ENCODE assay signal across 24 cellular contexts in genomic region chr18:35182151-35182550, GRCh38. TPM values are rescaled to one million over a fixed set of nuclear protein-coding genes. Genes with fewer than 3 reads are reported as not detected.
DNase-seq lines count a peak whose midpoint lies in the region; ATAC-seq and TF ChIP-seq lines count a peak whose summit lies in the region.
"Had no signal": no experiment of that assay in that cellular context is flagged by ENCODE, and none has a peak within 500 bp of the region (broad histone marks: within the 10 kb centered on the region; RNA-seq: fewer than 3 reads in every experiment).

No MANE protein-coding gene starts in this region.

- H3K27ac Mint-ChIP-seq in neural crest cell (ENCODE audit: unreplicated experiment): peak overlapping the region; percentile 25
- H3K27ac Mint-ChIP-seq: CD14-positive monocyte had no signal

- TF ChIP-seq CTCF in neural crest cell (conservative IDR thresholded peaks at IDR 0.05) (no peak), GM13976 (IDR thresholded peaks at IDR 0.05; ENCODE audit: borderline replicate concordance, control extremely low read depth, extremely low read depth, insufficient read depth, missing control alignments) (no peak)

- DNase-seq in EH (ENCODE audit: low read depth) (peak; percentile 16), Karpas-422 (peak; percentile 40), neural crest cell (ENCODE audit: low read depth, low spot score) (no peak), GM13976 (ENCODE audit: low spot score) (no peak), OCI-M1 (lab: John Stamatoyannopoulos, UW) (no peak)
- DNase-seq in activated effector memory CD4-positive, alpha-beta T cell treated with Interleukin-2 at 50 U/mL for 16 hours: no peak
- DNase-seq: BE2C; CD8-positive, alpha-beta memory T cell; DMS79 treated with DMSO at 0.1 percent for 48 hours; MV-4-11; NCI-H1105 treated with DMSO at 0.1 percent for 48 hours; NCI-H146; NCI-H1930; NCI-H2107; NCI-H524 treated with DMSO at 0.1 percent for 48 hours; NCI-H774; PC-9; SJCRH30 had no signal

- no peaks in the 10 kb centered on the region for H3K9me3 Mint-ChIP-seq in neural crest cell
- H3K9me3 Mint-ChIP-seq: CD14-positive monocyte; CD8-positive, alpha-beta memory T cell had no signal

- H3K4me3 ChIP-seq in Karpas-422 (ENCODE audit: low read length): no peak overlapping the region
- H3K4me3 ChIP-seq: A549, PC-9, SJCRH30 had no signal

- H3K9me3 ChIP-seq in Karpas-422 (ENCODE audit: low read length): no peaks in the 10 kb centered on the region
- H3K9me3 ChIP-seq: A549, BE2C, SJCRH30 had no signal

- H2AFZ ChIP-seq in Karpas-422 (ENCODE audit: low read length): no peak overlapping the region
- H2AFZ ChIP-seq: PC-9 had no signal

- H3K27ac ChIP-seq in Karpas-422 (ENCODE audit: low read length): peak overlapping the region; percentile 97
- H3K27ac ChIP-seq: A549, PC-9, SJCRH30 had no signal

- no peaks in the 10 kb centered on the region for H3K4me1 Mint-ChIP-seq in neural crest cell
- H3K4me1 Mint-ChIP-seq: CD14-positive monocyte; CD8-positive, alpha-beta memory T cell had no signal

- H3K9ac ChIP-seq in Karpas-422 (ENCODE audit: low read length): 0 out of 2 replicates have a peak overlapping the region, but pooled peaks have one; percentile 35

- H3K27me3 ChIP-seq in Karpas-422 (ENCODE audit: low read length): no peaks in the 10 kb centered on the region
- H3K27me3 ChIP-seq: BE2C, SJCRH30 had no signal

- H4K20me1 ChIP-seq in Karpas-422 (ENCODE audit: insufficient read depth, low read depth, low read length): no peaks in the 10 kb centered on the region

- H3K9me2 ChIP-seq in Karpas-422 (replicated peaks; ENCODE audit: insufficient read depth, low read length): no peaks in the 10 kb centered on the region

- no peak overlapping the region for H3K4me2 ChIP-seq in Karpas-422 (ENCODE audit: low read depth, low read length, poor library complexity, severe bottlenecking)
- H3K4me2 ChIP-seq: A549, PC-9 had no signal

- no peak for ATAC-seq in GM21717 (IDR thresholded peaks at IDR 0.05; ENCODE audit: unreplicated experiment)
- ATAC-seq: A549, HCT116, Right ventricle myocardium inferior, SK-N-SH treated with all-trans-retinoic acid at 6 μM for 48 hours had no signal

- in situ Hi-C loops in GM13976 (cut with MboI; ENCODE audit: low sequenced_read_pairs, unreplicated experiment): no loop called here

- H3K79me2 ChIP-seq in Karpas-422 (ENCODE audit: low read length): no peaks in the 10 kb centered on the region

- H3K36me3 ChIP-seq in Karpas-422 (ENCODE audit: insufficient read depth, low read length): no peaks in the 10 kb centered on the region; the same call in 1 of the 2 replicates
- H3K36me3 ChIP-seq: BE2C, SJCRH30 had no signal

- H3K27me3 Mint-ChIP-seq in neural crest cell (ENCODE audit: low read depth): no peaks in the 10 kb centered on the region

- no peak overlapping the region for H3K4me3 Mint-ChIP-seq in neural crest cell
- H3K4me3 Mint-ChIP-seq: CD14-positive monocyte; CD8-positive, alpha-beta memory T cell had no signal

- H3K4me1 ChIP-seq in Karpas-422 (ENCODE audit: low read length): peaks cover 90% of the 10 kb centered on the region
- H3K4me1 ChIP-seq: A549, BE2C, SJCRH30 had no signal

- no peaks in the 10 kb centered on the region for H3K36me3 Mint-ChIP-seq in neural crest cell (ENCODE audit: low read depth)
- H3K36me3 Mint-ChIP-seq: CD14-positive monocyte; CD8-positive, alpha-beta memory T cell had no signal

RNA-seq across cellular contexts. Expression of gene ZNF397, which starts 58.7 kb away (rescaled TPM):
- 31.7 and 36.4 TPM in 2 replicates for total RNA-seq in Karpas-422 (2014; rRNA removed; shearing (Covaris generic); ENCODE audit: low replicate concordance)
- 27.6 and 30.3 TPM in 2 replicates for total RNA-seq in neural crest cell

Comparison
In these comparisons a context has a peak if more than half of its experiments do, and no peak if none do; other contexts are left out.
1. DNase-seq: peak in EH (single experiment) and Karpas-422 (single experiment); none in neural crest cell (single experiment), GM13976 (single experiment), OCI-M1 (single experiment) and activated effector memory CD4-positive, alpha-beta T cell treated with Interleukin-2 at 50 U/mL for 16 hours (single experiment).